27 cellular contexts compared by ENCODE assay signal in genomic region chr12:32598688-32599087, GRCh38.
"Had no signal": no experiment of that assay in that cellular context is flagged by ENCODE, and none has a peak within 500 bp of the region (broad histone marks: within the 10 kb centered on the region; RNA-seq: fewer than 3 reads in every experiment).

No MANE protein-coding gene starts in this region.

- FAIRE-seq: small intestine had no signal

- H3K27me3 Mint-ChIP-seq: progenitor cell of endocrine pancreas; stimulated activated memory B cell treated with anti-CD40 and anti-IgM and Interleukin-4, amounts not matched to agents 10 μg/mL and 1 μg/mL and 100 μg/mL, for 72 hours; stimulated activated naive CD8-positive, alpha-beta T cell treated with anti-CD3 and anti-CD28 coated beads, Interleukin-15, amount 100 ng/mL, for 72 hours; type B pancreatic cell had no signal

- H3K9me3 Mint-ChIP-seq: natural killer cell; nephron; stimulated activated memory B cell treated with anti-CD40 and anti-IgM and Interleukin-4, amounts not matched to agents 10 μg/mL and 1 μg/mL and 100 μg/mL, for 72 hours; stimulated activated naive CD8-positive, alpha-beta T cell treated with anti-CD3 and anti-CD28 coated beads, Interleukin-15, amount 100 ng/mL, for 72 hours; type B pancreatic cell had no signal

- H3K4me3 Mint-ChIP-seq: natural killer cell; nephron; neural progenitor cell; stimulated activated memory B cell treated with anti-CD40 and anti-IgM and Interleukin-4, amounts not matched to agents 10 μg/mL and 1 μg/mL and 100 μg/mL, for 72 hours; stimulated activated naive CD8-positive, alpha-beta T cell treated with anti-CD3 and anti-CD28 coated beads, Interleukin-15, amount 100 ng/mL, for 72 hours; type B pancreatic cell had no signal

- ATAC-seq: natural killer cell; psoas muscle; right cardiac atrium; right lobe of liver; stimulated activated memory B cell treated with anti-CD40 and anti-IgM and Interleukin-4, amounts not matched to agents 10 μg/mL and 1 μg/mL and 100 μg/mL, for 72 hours; stimulated activated naive CD8-positive, alpha-beta T cell treated with anti-CD3 and anti-CD28 coated beads, Interleukin-15, amount 100 ng/mL, for 72 hours; stimulated activated naive CD8-positive, alpha-beta T cell treated with anti-CD3 and anti-CD28 coated beads, Interleukin-15, Interleukin-2, amounts not matched to agents 100 U/mL and 50 U/mL, for 24 hours; upper lobe of right lung had no signal

- DNase-seq: natural killer cell; occipital lobe; ovary; posterior cingulate gyrus; psoas muscle; right cardiac atrium; right lobe of liver; sigmoid colon; small intestine; stimulated activated CD4-positive, alpha-beta T cell treated with anti-CD3 and anti-CD28 coated beads, Interleukin-15, amount 100 ng/mL, for 24 hours; stimulated activated CD4-positive, alpha-beta T cell treated with anti-CD3 and anti-CD28 coated beads, Interleukin-2, amount 100 ng/mL, for 24 hours; stimulated activated CD4-positive, alpha-beta T cell treated with anti-CD3 and anti-CD28 coated beads, Interleukin-2, amount 100 ng/mL, for 48 hours; stimulated activated CD4-positive, alpha-beta T cell treated with anti-CD3 and anti-CD28 coated beads, Interleukin-4, amount 100 ng/mL, for 24 hours; stimulated activated naive CD4-positive, alpha-beta T cell; stimulated activated naive CD8-positive, alpha-beta T cell treated with anti-CD3 and anti-CD28 coated beads, Interleukin-15, amount 100 ng/mL, for 72 hours; stimulated activated naive CD8-positive, alpha-beta T cell treated with anti-CD3 and anti-CD28 coated beads, Interleukin-15, Interleukin-2, amounts not matched to agents 100 U/mL and 50 U/mL, for 24 hours; substantia nigra; testis; tibial artery; transverse colon; upper lobe of right lung; uterus had no signal

- H3K4me1 Mint-ChIP-seq: natural killer cell; nephron; stimulated activated memory B cell treated with anti-CD40 and anti-IgM and Interleukin-4, amounts not matched to agents 10 μg/mL and 1 μg/mL and 100 μg/mL, for 72 hours had no signal

- H3K36me3 Mint-ChIP-seq: natural killer cell; stimulated activated memory B cell treated with anti-CD40 and anti-IgM and Interleukin-4, amounts not matched to agents 10 μg/mL and 1 μg/mL and 100 μg/mL, for 72 hours had no signal

- H3K27ac Mint-ChIP-seq: natural killer cell; nephron; neural progenitor cell; progenitor cell of endocrine pancreas; stimulated activated memory B cell treated with anti-CD40 and anti-IgM and Interleukin-4, amounts not matched to agents 10 μg/mL and 1 μg/mL and 100 μg/mL, for 72 hours; stimulated activated naive CD8-positive, alpha-beta T cell treated with anti-CD3 and anti-CD28 coated beads, Interleukin-15, amount 100 ng/mL, for 72 hours; type B pancreatic cell had no signal
